ENCODE assay signal across 33 cellular contexts in the genomic region with DNA sequence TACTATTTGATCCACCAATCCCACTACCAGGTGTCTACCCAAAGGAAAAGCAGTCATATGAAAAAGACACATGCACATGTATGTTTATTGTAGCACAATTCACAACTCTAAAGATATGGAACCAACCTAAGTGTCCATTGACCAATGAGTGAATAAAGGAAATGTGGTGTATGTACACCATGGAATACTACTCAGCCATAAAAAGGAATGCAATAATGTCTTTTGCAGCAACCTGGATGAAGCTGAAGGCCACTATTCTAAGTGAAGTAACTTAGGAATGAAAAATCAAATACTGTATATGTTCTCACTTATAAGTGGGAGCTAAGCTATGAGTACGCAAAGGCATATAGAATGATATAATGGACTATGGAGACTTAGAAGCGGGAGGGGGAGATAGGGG.
"Had no signal": no experiment of that assay in that cellular context is flagged by ENCODE, and none has a peak within 500 bp of the region (broad histone marks: within the 10 kb centered on the region; RNA-seq: fewer than 3 reads in every experiment).

No MANE protein-coding gene starts in this region.

- H3K27ac ChIP-seq: adrenal gland, ascending aorta, body of pancreas, brain microvascular endothelial cell, breast epithelium, cardiac muscle cell had no signal

- FAIRE-seq: astrocyte, bronchial epithelial cell had no signal

- H3K4me3 ChIP-seq: adrenal gland, ascending aorta, body of pancreas, breast epithelium, cardiac muscle cell had no signal

- H3K27me3 ChIP-seq: adrenal gland, ascending aorta, body of pancreas, brain microvascular endothelial cell, breast epithelium, cardiac muscle cell had no signal

- H3K9me3 ChIP-seq: adrenal gland, ascending aorta, body of pancreas, breast epithelium had no signal

- H3K4me1 ChIP-seq: adrenal gland, ascending aorta, body of pancreas, breast epithelium had no signal

- DNase-seq: activated effector memory CD4-positive, alpha-beta T cell treated with anti-CD3 and anti-CD28 coated beads, Interleukin-2, amount 50 U/mL, for 16 hours; activated effector memory CD4-positive, alpha-beta T cell treated with Interleukin-2 at 50 U/mL for 16 hours; activated gamma-delta T cell; activated gamma-delta T cell treated with Interleukin-2 at 50 U/mL for 16 hours; activated naive CD4-positive, alpha-beta T cell; activated naive CD4-positive, alpha-beta T cell treated with anti-CD3 and anti-CD28 coated beads for 36 hours; activated naive CD4-positive, alpha-beta T cell treated with anti-CD3 and anti-CD28 coated beads, Interleukin-2, amount 10 ng/mL, durations not matched to agents 7 days and 5 days; activated naive CD4-positive, alpha-beta T cell treated with anti-CD3 and anti-CD28 coated beads, Interleukin-2, amount 50 U/mL, for 16 hours; activated naive CD4-positive, alpha-beta T cell treated with Interleukin-2 at 50 U/mL for 16 hours; activated naive CD8-positive, alpha-beta T cell treated with anti-CD3 and anti-CD28 coated beads for 36 hours; activated naive CD8-positive, alpha-beta T cell treated with anti-CD3 and anti-CD28 coated beads, Interleukin-2, amount 10 ng/mL, durations not matched to agents 7 days and 5 days; activated naive CD8-positive, alpha-beta T cell treated with anti-CD3 and anti-CD28 coated beads, Interleukin-2, amount 50 U/mL, for 24 hours; activated T-cell treated with anti-CD3 and anti-CD28 coated beads, Interleukin-2, amount 50 U/mL, for 24 hours; activated T-cell treated with anti-CD3 and anti-CD28 coated beads, Interleukin-2, amount 50 U/mL, for 4 hours; activated T-cell treated with anti-CD3 and anti-CD28 coated beads, Interleukin-2, amount 50 U/mL, for 48 hours; activated T-cell treated with anti-CD3 and anti-CD28 coated beads, Interleukin-2, amount 50 U/mL, for 72 hours; adrenal gland; amniotic stem cell; amygdala; anterior cingulate cortex; aorta; body of pancreas; brain microvascular endothelial cell; caudate nucleus; central memory CD4-positive, alpha-beta T cell; cerebellar nuclear complex had no signal

- ATAC-seq: activated naive CD4-positive, alpha-beta T cell treated with anti-CD3 and anti-CD28 coated beads, Interleukin-2, amount 50 U/mL, for 72 hours; activated naive CD8-positive, alpha-beta T cell treated with anti-CD3 and anti-CD28 coated beads, Interleukin-2, amount 50 U/mL, for 24 hours; activated T-cell treated with anti-CD3 and anti-CD28 coated beads, Interleukin-2, amount 50 U/mL, for 4 hours; activated T-cell treated with anti-CD3 and anti-CD28 coated beads, Interleukin-2, amount 50 U/mL, for 72 hours; activated T-helper 17 cell treated with anti-CD3 and anti-CD28 coated beads, Interleukin-2, amount 50 U/mL, for 72 hours; body of pancreas had no signal
